1 cellular context compared by ENCODE assay signal in genomic region chr20:33859751-33860150, GRCh38.
TF ChIP-seq lines count a peak whose summit lies in the region.

No MANE protein-coding gene starts in this region.

TF ChIP-seq in HepG2, 621 proteins besides CTCF, POLR2A, EP300 and RAD21:
- peak; percentile 44; the same call in 1 of the 2 replicates for TF ChIP-seq ZNF281 (CRISPR knock-in tag; IDR thresholded peaks at IDR 0.05; ENCODE audit: borderline replicate concordance)
- TF ChIP-seq TEAD3 (CRISPR knock-in tag; optimal IDR thresholded peaks at IDR 0.05; ENCODE audit: borderline replicate concordance): peak; percentile 19
- 0 out of 2 replicates have a peak, but pooled peaks have one; percentile 31 for TF ChIP-seq ZNF547 (CRISPR knock-in tag; IDR thresholded peaks at IDR 0.05)
- 0 out of 2 replicates have a peak, but pooled peaks have one; percentile 33 for TF ChIP-seq ZNF784 (CRISPR knock-in tag; IDR thresholded peaks at IDR 0.05; ENCODE audit: borderline replicate concordance)
- peak; percentile 1 for TF ChIP-seq AGO2 (optimal IDR thresholded peaks at IDR 0.05; ENCODE audit: low read depth, low read length)
- TF ChIP-seq ZNF407 (CRISPR knock-in tag; IDR thresholded peaks at IDR 0.05; ENCODE audit: not compliant biosample characterization): peak; percentile 50
- 0 out of 2 replicates have a peak, but pooled peaks have one; percentile 26 for TF ChIP-seq SMAD9 (CRISPR knock-in tag; IDR thresholded peaks at IDR 0.05)
- TF ChIP-seq ISX (CRISPR knock-in tag; conservative IDR thresholded peaks at IDR 0.05): no peak
- peak; percentile 31; the same call in 1 of the 2 replicates for TF ChIP-seq BCL3 (CRISPR knock-in tag; IDR thresholded peaks at IDR 0.05)
- TF ChIP-seq ZNF263 (CRISPR knock-in tag; IDR thresholded peaks at IDR 0.05): peak; percentile 62
- TF ChIP-seq CEBPG (CRISPR knock-in tag; IDR thresholded peaks at IDR 0.05): no peak
TF ChIP-seq in HepG2: peak in this region for 9.
